ENCODE assay signal across 27 cellular contexts in genomic region chr1:180950321-180950720, GRCh38. TPM values are rescaled to one million over a fixed set of nuclear protein-coding genes. Genes with fewer than 3 reads are reported as not detected.
"Had no signal": no experiment of that assay in that cellular context is flagged by ENCODE, and none has a peak within 500 bp of the region (broad histone marks: within the 10 kb centered on the region; RNA-seq: fewer than 3 reads in every experiment).

No MANE protein-coding gene starts in this region.

- DNase-seq: activated B cell treated with CpG ODN at 0.5 μM for 24 hours; activated CD4-positive, alpha-beta T cell treated with anti-CD3 and anti-CD28 coated beads for 1 hour; activated CD4-positive, alpha-beta T cell treated with anti-CD3 and anti-CD28 coated beads, Interleukin-2, amount 10 ng/mL, durations not matched to agents 24 days and 14 days; activated CD4-positive, alpha-beta T cell treated with anti-CD3 and anti-CD28 coated beads, Interleukin-2, amount 50 U/mL, for 48 hours; activated CD8-positive, alpha-beta memory T cell treated with anti-CD3 and anti-CD28 coated beads, Interleukin-2, amount 10 ng/mL, durations not matched to agents 7 days and 5 days; activated effector memory CD4-positive, alpha-beta T cell treated with Interleukin-2 at 50 U/mL for 16 hours; activated naive CD4-positive, alpha-beta T cell; activated T-cell treated with anti-CD3 and anti-CD28 coated beads, Interleukin-2, amount 50 U/mL, for 24 hours; Karpas-422; MM.1S; NCI-H1105; NCI-H1436; NCI-H1694 treated with DMSO at 0.1 percent for 48 hours; NCI-H2029 treated with DMSO at 0.1 percent for 48 hours; NCI-H345; NCI-H510A; NCI-H526 treated with DMSO at 0.1 percent for 48 hours; NCI-H82; OCI-M1; Right ventricle myocardium superior; SJCRH30 had no signal

- H3K4me3 Mint-ChIP-seq: activated B cell treated with CpG ODN at 0.5 μM for 24 hours; activated CD4-positive, alpha-beta T cell treated with anti-CD3 and anti-CD28 coated beads, Interleukin-2, amount 10 ng/mL, durations not matched to agents 24 days and 14 days; activated CD8-positive, alpha-beta memory T cell treated with anti-CD3 and anti-CD28 coated beads, Interleukin-2, amount 10 ng/mL, durations not matched to agents 7 days and 5 days; activated naive CD4-positive, alpha-beta T cell treated with anti-CD3 and anti-CD28 coated beads, Interleukin-2, amount 50 U/mL, for 24 hours; activated T-cell treated with anti-CD3 and anti-CD28 coated beads, Interleukin-2, amount 50 U/mL, for 24 hours; activated T-helper 1 cell treated with anti-CD3 and anti-CD28 coated beads, Interleukin-12 subunit alpha, Interleukin-12 subunit beta, Interleukin-2, Interleukin-4 antibody, amounts not matched to agents 30 ng/mL and 10 ng/mL and 1 ng/mL, durations not matched to agents 14 hours and 24 hours and 36 hours; IgD-negative memory B cell; T-helper 1 cell treated with Interleukin-12 subunit alpha and Interleukin-12 subunit beta and Interleukin-4 antibody, amounts not matched to agents 30 μg/mL and 1 μg/mL, for 36 hours had no signal

- H3K9me3 ChIP-seq: SJCRH30 had no signal

- H3K4me1 ChIP-seq: SJCRH30 had no signal

- H3K4me3 ChIP-seq: SJCRH30 had no signal

- H3K27ac ChIP-seq: SJCRH30 had no signal

- H3K27ac Mint-ChIP-seq: activated B cell treated with CpG ODN at 0.5 μM for 24 hours; activated CD4-positive, alpha-beta T cell treated with anti-CD3 and anti-CD28 coated beads, Interleukin-2, amount 10 ng/mL, durations not matched to agents 24 days and 14 days; activated CD8-positive, alpha-beta memory T cell treated with anti-CD3 and anti-CD28 coated beads, Interleukin-2, amount 10 ng/mL, durations not matched to agents 7 days and 5 days; activated naive CD4-positive, alpha-beta T cell treated with anti-CD3 and anti-CD28 coated beads, Interleukin-2, amount 50 U/mL, for 24 hours; activated T-cell treated with anti-CD3 and anti-CD28 coated beads, Interleukin-2, amount 50 U/mL, for 24 hours; activated T-helper 1 cell treated with anti-CD3 and anti-CD28 coated beads, Interleukin-12 subunit alpha, Interleukin-12 subunit beta, Interleukin-2, Interleukin-4 antibody, amounts not matched to agents 30 ng/mL and 10 ng/mL and 1 ng/mL, durations not matched to agents 14 hours and 24 hours and 36 hours; IgD-negative memory B cell; T-helper 1 cell treated with Interleukin-12 subunit alpha and Interleukin-12 subunit beta and Interleukin-4 antibody, amounts not matched to agents 30 μg/mL and 1 μg/mL, for 36 hours had no signal

- H3K27me3 Mint-ChIP-seq: activated B cell treated with CpG ODN at 0.5 μM for 24 hours; activated CD4-positive, alpha-beta T cell treated with anti-CD3 and anti-CD28 coated beads, Interleukin-2, amount 10 ng/mL, durations not matched to agents 24 days and 14 days; activated CD8-positive, alpha-beta memory T cell treated with anti-CD3 and anti-CD28 coated beads, Interleukin-2, amount 10 ng/mL, durations not matched to agents 7 days and 5 days; activated naive CD4-positive, alpha-beta T cell treated with anti-CD3 and anti-CD28 coated beads, Interleukin-2, amount 50 U/mL, for 24 hours; activated T-cell treated with anti-CD3 and anti-CD28 coated beads, Interleukin-2, amount 50 U/mL, for 24 hours; IgD-negative memory B cell had no signal

- H3K27me3 ChIP-seq: SJCRH30 had no signal

- ATAC-seq: activated CD8-positive, alpha-beta memory T cell treated with anti-CD3 and anti-CD28 coated beads, Interleukin-2, amount 10 ng/mL, durations not matched to agents 7 days and 5 days; Panc1 had no signal

- FAIRE-seq: bronchial epithelial cell had no signal

RNA-seq across cellular contexts. Expression of gene KIAA1614, which starts 37.6 kb away (rescaled TPM):
- polyA plus RNA-seq: IgD-negative memory B cell had no signal
